In the genomic region with DNA sequence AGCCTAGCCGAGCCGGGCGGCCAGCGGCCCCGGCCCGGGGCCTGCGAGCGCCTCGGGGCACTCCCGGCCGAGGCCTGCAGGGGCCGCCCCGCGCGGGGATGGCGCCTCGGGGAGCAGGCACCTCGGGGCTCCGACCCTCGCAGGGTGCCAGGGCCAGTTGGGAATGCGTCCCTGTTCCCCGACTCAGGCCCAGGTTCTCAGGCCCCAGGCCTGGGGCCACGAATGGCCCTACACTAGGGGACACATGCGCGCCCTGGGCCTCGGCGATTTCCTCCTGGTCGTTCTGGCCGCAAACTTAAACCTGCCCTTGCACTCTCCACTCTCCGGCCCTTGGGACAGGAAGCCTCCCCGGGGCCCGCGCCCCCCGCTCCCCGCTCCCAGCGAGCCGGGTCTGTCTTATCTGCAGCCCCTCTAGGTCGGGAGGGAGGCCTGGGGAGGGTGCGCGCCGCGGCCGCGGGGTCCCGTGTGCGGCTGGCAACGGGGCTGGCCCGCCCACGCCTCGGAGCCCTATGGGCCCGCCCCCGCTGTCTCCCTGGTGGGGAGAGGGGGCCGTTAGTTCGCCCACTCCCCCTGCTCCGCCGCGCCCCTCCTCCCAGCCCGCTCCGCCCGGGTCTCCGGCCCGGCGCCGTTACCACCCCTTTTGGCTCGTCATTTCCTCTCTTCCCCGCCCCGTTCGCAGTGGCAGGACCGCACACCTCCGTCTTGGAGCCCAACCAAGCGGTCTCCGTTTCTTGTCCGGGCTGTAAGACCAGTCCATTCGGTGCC, we compare ENCODE assay signal across 8 cellular contexts. TPM values are rescaled to one million over a fixed set of nuclear protein-coding genes. Genes with fewer than 3 reads are reported as not detected.
A peak's percentile ranks its signal among the peaks of the same experiment; 100 is the strongest.
DNase-seq lines count a peak whose midpoint lies in the region; ATAC-seq, FAIRE-seq and TF ChIP-seq lines count a peak whose summit lies in the region.

No MANE protein-coding gene starts in this region.

- H3K36me3 ChIP-seq in bronchial epithelial cell (ENCODE audit: control insufficient read depth, insufficient read depth, low read length), result peaks cover 4% of the 10 kb centered on the region
- peaks cover 0 to 24% (median 16%) of the 10 kb centered on the region in 6 donors for H3K36me3 ChIP-seq in spleen

- intact Hi-C loops in spleen (cut with DNase I; ENCODE audit: low total_unique reads), result no loop called here

- CTCF ChIA-PET in WTC11 (lab: Charles Lee), result interaction anchor here (0.8 to 3.0 kb wide), 5 partner anchors 11 to 119 kb away, joined by 3 to 12 read pairs (median 5); a partner anchor contains a TSS

- peak overlapping the region; percentile 92 for H3K27ac Mint-ChIP-seq in WTC11

- POLR2A ChIA-PET in WTC11 (lab: Charles Lee), result interaction anchor here (0.8 kb wide), 2 partner anchors 28 to 275 kb away, joined by 3 read pairs; no protein-coding TSS in a partner anchor

- peak; percentile 42 for TF ChIP-seq CTCF in 22Rv1 (IDR thresholded peaks at IDR 0.05)
- peak; percentile 54 for TF ChIP-seq CTCF in WTC11 (IDR thresholded peaks at IDR 0.05)
- TF ChIP-seq CTCF in bronchial epithelial cell (IDR thresholded peaks at IDR 0.05; ENCODE audit: insufficient read depth, low read length, severe bottlenecking), result peak; percentile 22
- TF ChIP-seq CTCF in spleen (IDR thresholded peaks at IDR 0.05 in 8 of 11, conservative IDR thresholded peaks at IDR 0.05 in 3 of 11), result peak in 6 of 11 experiments; percentile 21 to 64 (median 48)

- no peaks in the 10 kb centered on the region for H3K9me3 Mint-ChIP-seq in WTC11

- ATAC-seq in HG03064 (IDR thresholded peaks at IDR 0.05; ENCODE audit: low read depth, unreplicated experiment) (peak; percentile 33), WTC11 (peak; percentile 4)

- H3K4me3 ChIP-seq in bronchial epithelial cell (ENCODE audit: low read depth, low read length), result peak overlapping the region; percentile 97
- H3K4me3 ChIP-seq in spleen, result peak overlapping the region; percentile 71 to 94 (median 86)

- H3K9me3 ChIP-seq in spleen, result no peaks in the 10 kb centered on the region

- H3K4me1 Mint-ChIP-seq in WTC11, result peaks cover 40% of the 10 kb centered on the region

- no peaks in the 10 kb centered on the region for H3K27me3 Mint-ChIP-seq in WTC11 (ENCODE audit: low read depth)

- peak; percentile 88 for FAIRE-seq in GM18507 (lab: Jason Lieb, UNC)
- FAIRE-seq in bronchial epithelial cell (lab: Jason Lieb, UNC), result no peak

- no peaks in the 10 kb centered on the region for H3K27me3 ChIP-seq in bronchial epithelial cell (ENCODE audit: control insufficient read depth, insufficient read depth, low read length)
- H3K27me3 ChIP-seq in spleen (replicated peaks in 1 of 7), result no peaks in the 10 kb centered on the region

- WGBS in spleen, 5 donors, result 0 to 1% (median 1%) methylated on average over 44 to 74 of the region's 74 CpGs

- DNase-seq in GM18507 (ENCODE audit: extremely low spot score, insufficient read length, low read depth), result peak; percentile 39
- peak; percentile 83 for DNase-seq in NCI-H2196 (lab: John Stamatoyannopoulos, UW; ENCODE audit: unreplicated experiment)
- peak; percentile 82 for DNase-seq in WTC11 (ENCODE audit: low spot score)
- DNase-seq in bronchial epithelial cell (ENCODE audit: low read depth), result peak; percentile 70
- peak; percentile 77 for DNase-seq in iris pigment epithelial cell (ENCODE audit: low read depth)
- DNase-seq in spleen, result peak; percentile 97

- H3K36me3 Mint-ChIP-seq in WTC11, result peaks cover 12% of the 10 kb centered on the region

- peaks cover 32 to 65% (median 43%) of the 10 kb centered on the region in 6 donors for H3K4me1 ChIP-seq in spleen

- peak; percentile 25 to 90 (median 46) for TF ChIP-seq POLR2A in spleen (IDR thresholded peaks at IDR 0.05)

- H3K27ac ChIP-seq in 22Rv1 (peak overlapping the region; percentile 99), spleen (peak overlapping the region; percentile 91 to 100 (median 99))

- H3K4me3 Mint-ChIP-seq in WTC11, result peak overlapping the region; percentile 85

TF ChIP-seq in WTC11, 78 proteins besides CTCF, POLR2A, EP300 and RAD21 (continues in another document):
- TF ChIP-seq FOXP1 (CRISPR knock-in tag; IDR thresholded peaks at IDR 0.05; ENCODE audit: borderline replicate concordance) (0 out of 2 replicates have a peak, but pooled peaks have one; percentile 46), JUN (CRISPR knock-in tag; IDR thresholded peaks at IDR 0.05) (peak; percentile 71; the same call in 1 of the 2 replicates), FOXJ3 (CRISPR knock-in tag; IDR thresholded peaks at IDR 0.05; ENCODE audit: borderline replicate concordance) (no peak), NFE2L1 (CRISPR knock-in tag; IDR thresholded peaks at IDR 0.05) (peak; percentile 43; the same call in 1 of the 2 replicates), TEAD1 (CRISPR knock-in tag; IDR thresholded peaks at IDR 0.05) (peak; percentile 39; the same call in 1 of the 2 replicates), TCF7 (CRISPR knock-in tag; IDR thresholded peaks at IDR 0.05; ENCODE audit: low read depth) (0 out of 2 replicates have a peak, but pooled peaks have one; percentile 47), PRRX2 (CRISPR knock-in tag; IDR thresholded peaks at IDR 0.05) (0 out of 2 replicates have a peak, but pooled peaks have one; percentile 20), OVOL2 (CRISPR knock-in tag; IDR thresholded peaks at IDR 0.05; ENCODE audit: borderline replicate concordance) (no peak), SP1 (CRISPR knock-in tag; conservative IDR thresholded peaks at IDR 0.05) (peak; percentile 64; the same call in 1 of the 2 replicates), EMX1 (CRISPR knock-in tag; IDR thresholded peaks at IDR 0.05) (no peak), KAT7 (CRISPR knock-in tag; IDR thresholded peaks at IDR 0.05; ENCODE audit: borderline replicate concordance) (no peak), CBFB (CRISPR knock-in tag; IDR thresholded peaks at IDR 0.05; ENCODE audit: low read depth) (no peak), ZNF219 (CRISPR knock-in tag; IDR thresholded peaks at IDR 0.05; ENCODE audit: borderline replicate concordance) (peak; percentile 64; the same call in 1 of the 2 replicates), TP53 (CRISPR knock-in tag; IDR thresholded peaks at IDR 0.05) (no peak), ESRRA (CRISPR knock-in tag; IDR thresholded peaks at IDR 0.05; ENCODE audit: borderline replicate concordance) (no peak)
- TF ChIP-seq, protein P1, sequence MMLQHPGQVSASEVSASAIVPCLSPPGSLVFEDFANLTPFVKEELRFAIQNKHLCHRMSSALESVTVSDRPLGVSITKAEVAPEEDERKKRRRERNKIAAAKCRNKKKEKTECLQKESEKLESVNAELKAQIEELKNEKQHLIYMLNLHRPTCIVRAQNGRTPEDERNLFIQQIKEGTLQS (CRISPR knock-in tag; conservative IDR thresholded peaks at IDR 0.05), result no peak
- TF ChIP-seq, protein P2, sequence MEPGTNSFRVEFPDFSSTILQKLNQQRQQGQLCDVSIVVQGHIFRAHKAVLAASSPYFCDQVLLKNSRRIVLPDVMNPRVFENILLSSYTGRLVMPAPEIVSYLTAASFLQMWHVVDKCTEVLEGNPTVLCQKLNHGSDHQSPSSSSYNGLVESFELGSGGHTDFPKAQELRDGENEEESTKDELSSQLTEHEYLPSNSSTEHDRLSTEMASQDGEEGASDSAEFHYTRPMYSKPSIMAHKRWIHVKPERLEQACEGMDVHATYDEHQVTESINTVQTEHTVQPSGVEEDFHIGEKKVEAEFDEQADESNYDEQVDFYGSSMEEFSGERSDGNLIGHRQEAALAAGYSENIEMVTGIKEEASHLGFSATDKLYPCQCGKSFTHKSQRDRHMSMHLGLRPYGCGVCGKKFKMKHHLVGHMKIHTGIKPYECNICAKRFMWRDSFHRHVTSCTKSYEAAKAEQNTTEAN (CRISPR knock-in tag; IDR thresholded peaks at IDR 0.05), result no peak; the same call in 1 of the 2 replicates
- TF ChIP-seq, protein P3, sequence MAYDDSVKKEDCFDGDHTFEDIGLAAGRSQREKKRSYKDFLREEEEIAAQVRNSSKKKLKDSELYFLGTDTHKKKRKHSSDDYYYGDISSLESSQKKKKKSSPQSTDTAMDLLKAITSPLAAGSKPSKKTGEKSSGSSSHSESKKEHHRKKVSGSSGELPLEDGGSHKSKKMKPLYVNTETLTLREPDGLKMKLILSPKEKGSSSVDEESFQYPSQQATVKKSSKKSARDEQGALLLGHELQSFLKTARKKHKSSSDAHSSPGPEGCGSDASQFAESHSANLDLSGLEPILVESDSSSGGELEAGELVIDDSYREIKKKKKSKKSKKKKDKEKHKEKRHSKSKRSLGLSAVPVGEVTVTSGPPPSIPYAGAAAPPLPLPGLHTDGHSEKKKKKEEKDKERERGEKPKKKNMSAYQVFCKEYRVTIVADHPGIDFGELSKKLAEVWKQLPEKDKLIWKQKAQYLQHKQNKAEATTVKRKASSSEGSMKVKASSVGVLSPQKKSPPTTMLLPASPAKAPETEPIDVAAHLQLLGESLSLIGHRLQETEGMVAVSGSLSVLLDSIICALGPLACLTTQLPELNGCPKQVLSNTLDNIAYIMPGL (CRISPR knock-in tag; IDR thresholded peaks at IDR 0.05), result peak; percentile 51; the same call in 1 of the 2 replicates
- TF ChIP-seq, protein P4, sequence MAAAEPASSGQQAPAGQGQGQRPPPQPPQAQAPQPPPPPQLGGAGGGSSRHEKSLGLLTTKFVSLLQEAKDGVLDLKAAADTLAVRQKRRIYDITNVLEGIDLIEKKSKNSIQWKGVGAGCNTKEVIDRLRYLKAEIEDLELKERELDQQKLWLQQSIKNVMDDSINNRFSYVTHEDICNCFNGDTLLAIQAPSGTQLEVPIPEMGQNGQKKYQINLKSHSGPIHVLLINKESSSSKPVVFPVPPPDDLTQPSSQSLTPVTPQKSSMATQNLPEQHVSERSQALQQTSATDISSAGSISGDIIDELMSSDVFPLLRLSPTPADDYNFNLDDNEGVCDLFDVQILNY (CRISPR knock-in tag; IDR thresholded peaks at IDR 0.05), result 0 out of 2 replicates have a peak, but pooled peaks have one; percentile 48

RNA-seq across cellular contexts. Expression of a gene that starts 0.6 kb away (rescaled TPM):
- total RNA-seq in WTC11 (2021) (34.7 to 37.7 TPM (median 35.8 TPM) in 3 replicates), bronchial epithelial cell (20.5 and 25.5 TPM in 2 replicates), spleen (10 to 100 TPM; 24.4 to 34.8 (median 25.7) TPM)
- 10 to 100 TPM in 1 of 3 donors, 1 to 10 TPM in 2; 6.4 to 10.1 (median 8.7) TPM for polyA plus RNA-seq in spleen

RNA-seq across cellular contexts. Expression of a gene that starts 1.2 kb away (rescaled TPM):
- total RNA-seq in WTC11 (2021) (33.7 to 37.0 TPM (median 36.5 TPM) in 3 replicates), bronchial epithelial cell (18.2 and 19.5 TPM in 2 replicates), spleen (10 to 100 TPM; 20.7 to 41.3 (median 31.1) TPM)
- polyA plus RNA-seq in spleen, result 10 to 100 TPM; 28.5 to 41.4 (median 38.8) TPM

RNA-seq across cellular contexts. Expression of a gene that starts 20.4 kb away (rescaled TPM):
- not detected in 3 replicates for total RNA-seq in WTC11 (2021)
- total RNA-seq in bronchial epithelial cell, result not detected in 2 replicates
- total RNA-seq in spleen, result under 1 TPM in 1 of 7 donors, not detected in 6; 0.23 TPM
- not detected for polyA plus RNA-seq in spleen

RNA-seq across cellular contexts. Expression of a gene that starts 31.1 kb away (rescaled TPM):
- total RNA-seq in WTC11 (2021) (not detected in 3 replicates), bronchial epithelial cell (not detected in 2 replicates), spleen (1 to 10 TPM in 1 of 7 donors, not detected in 6; 6.3 TPM)
- under 1 TPM in 1 of 3 donors, not detected in 2; 0.54 TPM for polyA plus RNA-seq in spleen

RNA-seq across cellular contexts. Expression of a gene that starts 34.4 kb away (rescaled TPM):
- total RNA-seq in WTC11 (2021) (3.3 to 4.5 TPM (median 3.6 TPM) in 3 replicates), bronchial epithelial cell (0.26 TPM in 2 replicates), spleen (1 to 10 TPM; 1.7 to 3.9 (median 2.6) TPM)
- 1 to 10 TPM; 1.4 to 3.0 (median 2.8) TPM for polyA plus RNA-seq in spleen

Comparison
In these comparisons a context has a peak if more than half of its experiments do, and no peak if none do; other contexts are left out.
1. Peak in every context shown above with its lines: DNase-seq, ATAC-seq, H3K4me3 ChIP-seq and H3K27ac ChIP-seq.
2. DNase-seq: peak in every context shown above with its lines; median percentile 97 in spleen; 83 in NCI-H2196; 82 in WTC11; 77 in iris pigment epithelial cell; 70 in bronchial epithelial cell; 39 in GM18507.